ENCODE assay signal across 8 cellular contexts in genomic region chr3:196081834-196082470, GRCh38. TPM values are rescaled to one million over a fixed set of nuclear protein-coding genes. Genes with fewer than 3 reads are reported as not detected.
DNase-seq lines count a peak whose midpoint lies in the region; ATAC-seq, FAIRE-seq and TF ChIP-seq lines count a peak whose summit lies in the region.

Gene TFRC, minus strand, starts transcription at chr3:196082090. Its CDS starts 4,991 bp downstream, at chr3:196077099.

- no peaks in the 10 kb centered on the region for H3F3A ChIP-seq in smooth muscle cell (ENCODE audit: low read depth)

- H3K36me3 ChIP-seq in bronchial epithelial cell (ENCODE audit: control insufficient read depth, insufficient read depth, low read length) (no peaks in the 10 kb centered on the region), smooth muscle cell (ENCODE audit: low read depth) (no peaks in the 10 kb centered on the region)

- TF ChIP-seq CTCF in WTC11 (IDR thresholded peaks at IDR 0.05) (no peak), bronchial epithelial cell (IDR thresholded peaks at IDR 0.05; ENCODE audit: insufficient read depth, low read length, severe bottlenecking) (no peak), smooth muscle cell (IDR thresholded peaks at IDR 0.05; ENCODE audit: borderline replicate concordance, insufficient read depth, poor library complexity, severe bottlenecking) (no peak)

- no peak for FAIRE-seq in bronchial epithelial cell (lab: Jason Lieb, UNC)

- peak within 1 kb of the TSS; percentile 100 for H3K4me2 ChIP-seq in smooth muscle cell

- peaks cover 10% of the 10 kb centered on the region for H3K36me3 Mint-ChIP-seq in WTC11

- H3K27ac ChIP-seq in smooth muscle cell (ENCODE audit: low read depth), result peak within 1 kb of the TSS; percentile 70

- in situ Hi-C loops in GM18951 (cut with MboI; ENCODE audit: low sequenced_read_pairs, unreplicated experiment), result no loop called here

- ATAC-seq in HG03175 (IDR thresholded peaks at IDR 0.05; ENCODE audit: unreplicated experiment) (peak; percentile 89), WTC11 (peak; percentile 89)

- peaks cover 34% of the 10 kb centered on the region for H3K4me1 Mint-ChIP-seq in WTC11

- H3K4me1 ChIP-seq in smooth muscle cell (ENCODE audit: low read depth), result peaks cover 8% of the 10 kb centered on the region

- peak within 1 kb of the TSS; percentile 95 for H2AFZ ChIP-seq in smooth muscle cell (ENCODE audit: low read depth)

- peaks cover 46% of the 10 kb centered on the region for H4K20me1 ChIP-seq in smooth muscle cell (ENCODE audit: low read depth)

- peak within 1 kb of the TSS; percentile 91 for H3K9ac ChIP-seq in smooth muscle cell (ENCODE audit: low read depth)

- peak within 1 kb of the TSS; percentile 99 for H3K4me3 Mint-ChIP-seq in WTC11

- DNase-seq in AG08395 (ENCODE audit: low spot score) (peak; percentile 100), NCI-H226 (peak; percentile 91), WTC11 (ENCODE audit: low spot score) (peak; percentile 97), bronchial epithelial cell (ENCODE audit: low read depth) (peak; percentile 80), iPS-NIHi7 (ENCODE audit: extremely low spot score) (peak; percentile 99), smooth muscle cell (lab: John Stamatoyannopoulos, UW; ENCODE audit: unreplicated experiment) (peak; percentile 72)

- no peaks in the 10 kb centered on the region for H3K9me3 Mint-ChIP-seq in WTC11

- no peaks in the 10 kb centered on the region; the same call in none of the 2 replicates for H3K27me3 Mint-ChIP-seq in WTC11 (ENCODE audit: low read depth)

- H3K27me3 ChIP-seq in bronchial epithelial cell (ENCODE audit: control insufficient read depth, insufficient read depth, low read length), result no peaks in the 10 kb centered on the region
- no peaks in the 10 kb centered on the region for H3K27me3 ChIP-seq in smooth muscle cell (ENCODE audit: low read depth)

- TF ChIP-seq POLR2A in GM18951 (IDR thresholded peaks at IDR 0.05; ENCODE audit: extremely low read depth, insufficient read depth, insufficient read length), result peak; percentile 100

- CTCF ChIA-PET in WTC11 (lab: Charles Lee), result interaction anchor here (1.0 kb wide), 1 partner anchor 9 kb away, joined by 3 read pairs; no protein-coding TSS in a partner anchor

- peaks cover 48% of the 10 kb centered on the region for H3K79me2 ChIP-seq in smooth muscle cell (ENCODE audit: low read depth)

- WGBS in smooth muscle cell (ENCODE audit: low lambda C conversion rate), result 2% methylated on average over 45 of the region's 66 CpGs

- no peaks in the 10 kb centered on the region for H3K9me3 ChIP-seq in smooth muscle cell (replicated peaks; ENCODE audit: low read depth)

- peak within 1 kb of the TSS; percentile 95 for H3K27ac Mint-ChIP-seq in WTC11

- POLR2A ChIA-PET in WTC11 (lab: Charles Lee), result interaction anchor here (2.1 kb wide), 1 partner anchor 98 kb away, joined by 6 read pairs; no protein-coding TSS in a partner anchor

- peak within 1 kb of the TSS; percentile 79 for H3K4me3 ChIP-seq in bronchial epithelial cell (ENCODE audit: low read depth, low read length)
- H3K4me3 ChIP-seq in smooth muscle cell, result peak within 1 kb of the TSS; percentile 96

TF ChIP-seq in WTC11, 78 proteins besides CTCF, POLR2A, EP300 and RAD21 (continues in another document):
- TF ChIP-seq ATF2 (CRISPR knock-in tag; IDR thresholded peaks at IDR 0.05; ENCODE audit: borderline replicate concordance, low read depth) (no peak), MAX (CRISPR knock-in tag; IDR thresholded peaks at IDR 0.05) (peak; percentile 73), FOXK1 (CRISPR knock-in tag; IDR thresholded peaks at IDR 0.05) (peak; percentile 48; the same call in 1 of the 2 replicates), E2F4 (CRISPR knock-in tag; IDR thresholded peaks at IDR 0.05; ENCODE audit: borderline replicate concordance, low read depth) (no peak), EMX1 (CRISPR knock-in tag; IDR thresholded peaks at IDR 0.05) (0 out of 2 replicates have a peak, but pooled peaks have one; percentile 78), AFF4 (CRISPR knock-in tag; IDR thresholded peaks at IDR 0.05; ENCODE audit: borderline replicate concordance) (peak; percentile 94; the same call in 1 of the 2 replicates), MYBL2 (CRISPR knock-in tag; IDR thresholded peaks at IDR 0.05) (peak; percentile 75; the same call in 1 of the 2 replicates), NR1H2 (CRISPR knock-in tag; IDR thresholded peaks at IDR 0.05) (no peak), SOX15 (CRISPR knock-in tag; IDR thresholded peaks at IDR 0.05) (no peak), ERG (CRISPR knock-in tag; IDR thresholded peaks at IDR 0.05) (peak; percentile 56; the same call in 1 of the 2 replicates), ZBTB43 (CRISPR knock-in tag; IDR thresholded peaks at IDR 0.05) (peak; percentile 58; the same call in 1 of the 2 replicates), FOXP1 (CRISPR knock-in tag; IDR thresholded peaks at IDR 0.05; ENCODE audit: borderline replicate concordance) (no peak), ZNF416 (CRISPR knock-in tag; IDR thresholded peaks at IDR 0.05) (no peak)

RNA-seq across cellular contexts. Expression of gene TFRC, which starts in this region (rescaled TPM):
- 92.8 to 143 TPM (median 93.4 TPM) in 3 replicates for total RNA-seq in WTC11 (2021)
- total RNA-seq in bronchial epithelial cell, result 70.4 and 106 TPM in 2 replicates
- total RNA-seq in smooth muscle cell, result 39.0 and 55.1 TPM in 2 replicates
- 17.1 and 22.1 TPM in 2 replicates for polyA plus RNA-seq in smooth muscle cell

Comparison
In these comparisons a context has a peak if more than half of its experiments do, and no peak if none do; other contexts are left out.
1. Peak in every context shown above with its lines: DNase-seq, ATAC-seq, H3K4me3 ChIP-seq and H3K27ac ChIP-seq.